Comparison of ENCODE assay signal across 21 cellular contexts in the genomic region with DNA sequence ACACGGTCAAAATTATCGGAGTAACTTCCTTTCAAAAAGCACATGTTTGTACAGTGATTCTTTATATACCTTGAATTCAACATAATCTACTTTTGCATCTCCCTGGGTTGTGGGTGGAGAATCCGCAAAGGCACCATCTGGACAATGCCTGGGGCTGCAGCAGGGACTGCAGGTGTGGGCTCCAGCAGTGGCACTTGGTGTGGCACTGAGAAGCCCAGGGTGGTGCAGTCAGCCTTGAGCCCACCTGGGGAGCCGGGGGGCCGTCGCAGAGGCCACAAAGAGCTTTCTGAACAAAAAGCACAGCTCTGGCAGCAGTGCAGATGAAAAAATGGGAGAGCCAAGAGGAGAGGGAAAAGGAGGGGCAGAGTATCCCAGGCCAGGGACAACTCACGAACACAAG. TPM values are rescaled to one million over a fixed set of nuclear protein-coding genes. Genes with fewer than 3 reads are reported as not detected.
DNase-seq lines count a peak whose midpoint lies in the region; TF ChIP-seq lines count a peak whose summit lies in the region.
"Had no signal": no experiment of that assay in that cellular context is flagged by ENCODE, and none has a peak within 500 bp of the region (broad histone marks: within the 10 kb centered on the region; RNA-seq: fewer than 3 reads in every experiment).

No MANE protein-coding gene starts in this region.

- H3K23ac ChIP-seq in mesenchymal stem cell (ENCODE audit: low read length in 2 of 2) = peak overlapping the region in 1 of 2 experiments; percentile 5

- no peak overlapping the region for H2AK5ac ChIP-seq in mesenchymal stem cell (ENCODE audit: low read length, severe bottlenecking)

- peak overlapping the region; percentile 13 for H3K4me3 Mint-ChIP-seq in glutamatergic neuron (ENCODE audit: unreplicated experiment)
- H3K4me3 Mint-ChIP-seq in progenitor cell of endocrine pancreas (ENCODE audit: low read depth) = no peak overlapping the region
- H3K4me3 Mint-ChIP-seq: CD8-positive, alpha-beta T cell; T-helper 17 cell had no signal

- H3K27me3 ChIP-seq in cardiac muscle cell (no peaks in the 10 kb centered on the region), mesenchymal stem cell (ENCODE audit: control insufficient read depth in 1 of 2, insufficient read depth in 1 of 2, low read length in 2 of 2) (no peaks in the 10 kb centered on the region)

- H3K4me3 ChIP-seq in cardiac muscle cell (no peak overlapping the region), mesenchymal stem cell (ENCODE audit: insufficient read depth in 1 of 2, low read depth in 1 of 2, low read length in 2 of 2) (no peak overlapping the region)

- H2BK12ac ChIP-seq in mesenchymal stem cell (ENCODE audit: low read length in 2 of 2) = no peak overlapping the region

- H2BK15ac ChIP-seq in mesenchymal stem cell (ENCODE audit: low read depth, poor library complexity, severe bottlenecking) = no peak overlapping the region

- H3K4ac ChIP-seq in mesenchymal stem cell (ENCODE audit: low read depth in 1 of 2, low read length in 2 of 2) = no peak overlapping the region

- no peaks in the 10 kb centered on the region for H3K79me1 ChIP-seq in mesenchymal stem cell (replicated peaks; ENCODE audit: low read length, poor library complexity, severe bottlenecking)

- no peak overlapping the region for H3K9ac ChIP-seq in mesenchymal stem cell (ENCODE audit: low read length)

- no peaks in the 10 kb centered on the region for H3K36me3 ChIP-seq in cardiac muscle cell
- H3K36me3 ChIP-seq in mesenchymal stem cell (ENCODE audit: control insufficient read depth in 1 of 2, insufficient read depth in 2 of 2, low read depth in 1 of 2, low read length in 2 of 2) = peaks cover 0 to 20% of the 10 kb centered on the region in 2 experiments

- H3K27ac ChIP-seq in cardiac muscle cell = peak overlapping the region; percentile 12
- H3K27ac ChIP-seq in mesenchymal stem cell (ENCODE audit: low read length, poor library complexity, severe bottlenecking) = no peak overlapping the region

- peaks cover 8% of the 10 kb centered on the region for H3K4me1 ChIP-seq in cardiac muscle cell (ENCODE audit: low read depth)
- peaks cover 31% of the 10 kb centered on the region for H3K4me1 ChIP-seq in mesenchymal stem cell (ENCODE audit: control insufficient read depth, insufficient read depth, low read depth, low read length)

- H2BK120ac ChIP-seq in mesenchymal stem cell (ENCODE audit: low read depth, low read length) = no peak overlapping the region

- H3K27ac Mint-ChIP-seq in glutamatergic neuron (ENCODE audit: unreplicated experiment) (no peak overlapping the region), progenitor cell of endocrine pancreas (peak overlapping the region; percentile 18)
- H3K27ac Mint-ChIP-seq: CD8-positive, alpha-beta T cell; T-helper 17 cell had no signal

- H3K18ac ChIP-seq in mesenchymal stem cell (ENCODE audit: low read depth in 1 of 2, low read length in 2 of 2) = no peak overlapping the region

- no peak overlapping the region for H3K14ac ChIP-seq in mesenchymal stem cell (ENCODE audit: low read length in 2 of 2)

- no peaks in the 10 kb centered on the region for H3K27me3 Mint-ChIP-seq in glutamatergic neuron (ENCODE audit: unreplicated experiment)
- H3K27me3 Mint-ChIP-seq in progenitor cell of endocrine pancreas = no peaks in the 10 kb centered on the region

- intact Hi-C loops in cardiac septum (cut with DNase I) = no loop called here

- no peak overlapping the region for H4K8ac ChIP-seq in mesenchymal stem cell (ENCODE audit: low read length)

- H3K9me3 ChIP-seq in cardiac muscle cell (ENCODE audit: low read depth) = no peaks in the 10 kb centered on the region
- no peaks in the 10 kb centered on the region for H3K9me3 ChIP-seq in mesenchymal stem cell (ENCODE audit: control insufficient read depth, low read length)

- WGBS in mesenchymal stem cell = 96% methylated on average over 7 of the region's 7 CpGs

- no peak overlapping the region for H4K91ac ChIP-seq in mesenchymal stem cell (ENCODE audit: low read length)

- H2AFZ ChIP-seq in mesenchymal stem cell (ENCODE audit: low read depth, low read length) = no peak overlapping the region

- no peak for TF ChIP-seq CTCF in cardiac muscle cell (IDR thresholded peaks at IDR 0.05; ENCODE audit: low read depth, low read length)
- no peak for TF ChIP-seq CTCF in glutamatergic neuron (IDR thresholded peaks at IDR 0.05; ENCODE audit: partially characterized antibody, unreplicated experiment)
- TF ChIP-seq CTCF in progenitor cell of endocrine pancreas (IDR thresholded peaks at IDR 0.05; ENCODE audit: unreplicated experiment) = no peak

- H3K9me3 Mint-ChIP-seq in glutamatergic neuron (ENCODE audit: unreplicated experiment) = peaks cover 8% of the 10 kb centered on the region
- H3K9me3 Mint-ChIP-seq in progenitor cell of endocrine pancreas (ENCODE audit: low read depth) = no peaks in the 10 kb centered on the region
- H3K9me3 Mint-ChIP-seq: CD8-positive, alpha-beta T cell had no signal

- DNase-seq in cardiac muscle cell (ENCODE audit: low read depth in 1 of 2, low spot score in 1 of 2) = no peak
- no peak for DNase-seq in cardiac septum (ENCODE audit: low spot score)
- DNase-seq in NCI-H345 treated with DMSO at 0.1 percent for 48 hours (lab: John Stamatoyannopoulos, UW; ENCODE audit: unreplicated experiment) = peak; percentile 18
- DNase-seq in glutamatergic neuron = no peak
- no peak for DNase-seq in progenitor cell of endocrine pancreas (ENCODE audit: low spot score, unreplicated experiment)
- no peak for DNase-seq in inferior parietal cortex (ENCODE audit: extremely low spot score)
- DNase-seq in mesenchymal stem cell = no peak
- DNase-seq in CD1c-positive myeloid dendritic cell (ENCODE audit: extremely low spot score) = no peak
- DNase-seq: CD8-positive, alpha-beta T cell; GDM1; GOT3; IMR-90; Karpas-422; MM.1S; NCI-H1092 treated with DMSO at 0.1 percent for 48 hours; NCI-H1930; NCI-H226; NK-92 treated with Interleukin-12 subunit alpha and Interleukin-12 subunit beta, amount 100 ng/mL, for 24 hours; SIG-M5; T-helper 17 cell had no signal

- H3K4me2 ChIP-seq in mesenchymal stem cell (ENCODE audit: low read length, poor library complexity, severe bottlenecking) = no peak overlapping the region

- H3K36me3 Mint-ChIP-seq in glutamatergic neuron (ENCODE audit: unreplicated experiment) (no peaks in the 10 kb centered on the region), progenitor cell of endocrine pancreas (ENCODE audit: insufficient read depth) (peaks cover 11% of the 10 kb centered on the region)
- H3K36me3 Mint-ChIP-seq: CD8-positive, alpha-beta T cell had no signal

- H2BK5ac ChIP-seq in mesenchymal stem cell (ENCODE audit: low read depth, low read length, poor library complexity, severe bottlenecking) = no peak overlapping the region

- H3K4me1 Mint-ChIP-seq in glutamatergic neuron (ENCODE audit: low read depth, unreplicated experiment) = peaks cover 36% of the 10 kb centered on the region
- H3K4me1 Mint-ChIP-seq in progenitor cell of endocrine pancreas (ENCODE audit: low read depth) = peaks cover 41% of the 10 kb centered on the region
- H3K4me1 Mint-ChIP-seq: T-helper 17 cell had no signal

RNA-seq across cellular contexts. Expression of a gene that starts 22.2 kb away (rescaled TPM):
- total RNA-seq in cardiac muscle cell (45.9 and 64.8 TPM in 2 replicates), cardiac septum (36.7 TPM), glutamatergic neuron (ENCODE audit: unreplicated experiment) (22.9 TPM), progenitor cell of endocrine pancreas (78.7 and 85.3 TPM in 2 replicates)
- 36.5 and 49.1 TPM in 2 replicates for polyA plus RNA-seq in cardiac muscle cell
- 37.3 TPM for polyA plus RNA-seq in mesenchymal stem cell (2013, experiment 1 of 2)
- 35.9 TPM for polyA plus RNA-seq in mesenchymal stem cell (2013, experiment 2 of 2)
- total RNA-seq: OCI-LY7 had no signal
